ENCODE assay signal across 8 cellular contexts in the genomic region with DNA sequence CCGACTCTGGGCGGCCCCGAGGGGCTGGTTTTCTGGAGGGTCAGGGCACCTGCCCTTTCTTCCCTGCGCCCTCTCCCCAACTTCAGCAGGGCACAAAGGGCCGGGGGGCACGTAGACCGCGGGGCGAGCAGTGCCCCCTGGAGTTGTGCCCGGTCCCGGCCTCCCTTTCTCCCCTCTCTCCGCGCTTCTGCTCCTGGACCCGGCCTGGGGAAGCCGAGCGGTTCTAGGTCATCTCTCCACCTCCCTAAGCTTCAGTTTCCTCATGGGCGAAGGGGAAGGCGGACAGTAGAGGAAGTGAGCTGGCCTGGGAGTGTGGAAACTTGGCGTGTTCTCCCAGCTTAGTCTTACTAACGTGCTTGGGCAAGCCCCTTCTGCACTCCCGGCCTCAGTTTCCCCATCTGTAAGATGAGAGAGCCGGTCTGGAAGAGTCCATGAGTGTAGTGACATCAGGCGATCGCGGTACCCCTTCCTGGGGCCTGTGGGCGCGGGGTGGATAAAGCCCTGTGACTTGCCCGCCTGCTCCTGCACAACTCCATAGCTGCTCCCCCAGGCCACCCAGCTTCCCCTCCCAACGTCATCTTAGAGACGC.
DNase-seq lines count a peak whose midpoint lies in the region; ATAC-seq, FAIRE-seq and TF ChIP-seq lines count a peak whose summit lies in the region.

No MANE protein-coding gene starts in this region.

- TF ChIP-seq EP300 in HepG2 (IDR thresholded peaks at IDR 0.05; ENCODE audit: low read depth in 2 of 2, low read length in 2 of 2) (no peak), HepG2 (CRISPR knock-in tag; IDR thresholded peaks at IDR 0.05; ENCODE audit: borderline replicate concordance) (no peak)

- DNase-seq in activated CD4-positive, alpha-beta T cell treated with anti-CD3 and anti-CD28 coated beads for 36 hours, result no peak
- DNase-seq in activated CD4-positive, alpha-beta T cell treated with anti-CD3 and anti-CD28 coated beads for 48 hours, result no peak
- DNase-seq in HepG2 (ENCODE audit: low spot score) (no peak), tibial artery (peak; percentile 55 to 72), superior temporal gyrus (ENCODE audit: extremely low spot score) (no peak)

- H3K4me1 ChIP-seq in HepG2 (ENCODE audit: insufficient read depth, low read length), result peaks cover 57% of the 10 kb centered on the region
- peaks cover 0 to 12% (median 11%) of the 10 kb centered on the region in 4 donors for H3K4me1 ChIP-seq in tibial artery

- H3K4me1 Mint-ChIP-seq in activated CD4-positive, alpha-beta T cell treated with anti-CD3 and anti-CD28 coated beads for 36 hours, result peaks cover 30% of the 10 kb centered on the region
- peaks cover 46% of the 10 kb centered on the region for H3K4me1 Mint-ChIP-seq in brain

- CTCF ChIA-PET in activated CD4-positive, alpha-beta T cell treated with anti-CD3 and anti-CD28 coated beads for 36 hours (lab: Charles Lee), result interaction anchor here (0.6 to 1.5 kb wide), 5 partner anchors 33 to 369 kb away, joined by 3 to 5 read pairs (median 5); no protein-coding TSS in a partner anchor
- CTCF ChIA-PET in HepG2 (lab: Yijun Ruan, JAX; ENCODE audit: low intra/inter-chr PET ratio, low total read pairs), result no interaction called here

- FAIRE-seq in HepG2 (lab: Jason Lieb, UNC), result no peak

- peak overlapping the region; percentile 55 for H3K27ac Mint-ChIP-seq in activated CD4-positive, alpha-beta T cell treated with anti-CD3 and anti-CD28 coated beads for 36 hours
- H3K27ac Mint-ChIP-seq in brain, result peak overlapping the region in 2 of 5 experiments; percentile 65 to 78

- H3K9ac ChIP-seq in HepG2 (ENCODE audit: insufficient read depth, low read depth, low read length), result no peak overlapping the region

- no peaks in the 10 kb centered on the region for H3K9me3 Mint-ChIP-seq in activated CD4-positive, alpha-beta T cell treated with anti-CD3 and anti-CD28 coated beads for 36 hours (ENCODE audit: low read depth)
- H3K9me3 Mint-ChIP-seq in brain, result peaks cover 0 to 3% (median 0%) of the 10 kb centered on the region in 5 experiments

- H3K27ac ChIP-seq in HepG2 (ENCODE audit: extremely low read length, insufficient read depth, low read length) (no peak overlapping the region), tibial artery (peak overlapping the region; percentile 89 to 94)

- no peak for TF ChIP-seq RAD21 in HepG2 (CRISPR knock-in tag; IDR thresholded peaks at IDR 0.05)

- TF ChIP-seq POLR2A in HepG2 (IDR thresholded peaks at IDR 0.05; ENCODE audit: insufficient read depth in 1 of 2, low read depth in 2 of 2, low read length in 2 of 2), result no peak

- in situ Hi-C loops in HepG2 (cut with HindIII; ENCODE audit: extremely low pct_ligation_motif_present, low pct_unique_long_range_greater_than_20kb), result no loop called here

- H3K4me3 Mint-ChIP-seq in activated CD4-positive, alpha-beta T cell treated with anti-CD3 and anti-CD28 coated beads for 36 hours, result peak overlapping the region; percentile 55
- peak overlapping the region; percentile 23 to 73 (median 51) for H3K4me3 Mint-ChIP-seq in brain

- ATAC-seq in activated CD4-positive, alpha-beta T cell treated with anti-CD3 and anti-CD28 coated beads for 36 hours, result no peak
- ATAC-seq in HepG2 (no peak), HG03039 (IDR thresholded peaks at IDR 0.05; ENCODE audit: unreplicated experiment) (no peak), GM18498 (IDR thresholded peaks at IDR 0.05; ENCODE audit: unreplicated experiment) (no peak)

- TF ChIP-seq CTCF in brain (conservative IDR thresholded peaks at IDR 0.05) (no peak), HepG2 (CRISPR knock-in tag; IDR thresholded peaks at IDR 0.05) (no peak), tibial artery (IDR thresholded peaks at IDR 0.05) (no peak)

- POLR2A ChIA-PET in activated CD4-positive, alpha-beta T cell treated with anti-CD3 and anti-CD28 coated beads for 36 hours (lab: Charles Lee), result no interaction called here
- POLR2A ChIA-PET in HepG2 (lab: Yijun Ruan, JAX), result interaction anchor here (1.0 to 2.8 kb wide), 2 partner anchors 16 to 19 kb away, joined by 3 to 13 read pairs; no protein-coding TSS in a partner anchor

- H3K4me3 ChIP-seq in HepG2 (replicated peaks in 1 of 3; ENCODE audit: insufficient read depth in 1 of 3, low read depth in 2 of 3, low read length in 3 of 3) (no peak overlapping the region), tibial artery (peak overlapping the region; percentile 57 to 77)

- no peaks in the 10 kb centered on the region for H4K20me1 ChIP-seq in HepG2 (ENCODE audit: insufficient read depth, low read length)

- no TSS peak for BruUV-seq in HepG2 (replicated peaks; lab: Mats Ljungman, UMichigan)

- H3K27me3 ChIP-seq in HepG2 (ENCODE audit: control insufficient read depth in 1 of 2, insufficient read depth in 2 of 2, low read length in 2 of 2) (no peaks in the 10 kb centered on the region), tibial artery (no peaks in the 10 kb centered on the region)

- no peak overlapping the region for H3K4me2 ChIP-seq in HepG2 (ENCODE audit: low read depth, low read length)

- no peaks in the 10 kb centered on the region for H3K36me3 Mint-ChIP-seq in activated CD4-positive, alpha-beta T cell treated with anti-CD3 and anti-CD28 coated beads for 36 hours (ENCODE audit: low read depth)
- no peaks in the 10 kb centered on the region for H3K36me3 Mint-ChIP-seq in brain

- whole genome bisulfite sequencing in HepG2 (ENCODE audit: low lambda C conversion rate), result 94% methylated on average over 30 of the region's 30 CpGs

- H3K9me3 ChIP-seq in HepG2 (ENCODE audit: low read length) (no peaks in the 10 kb centered on the region), tibial artery (no peaks in the 10 kb centered on the region)

- H3K36me3 ChIP-seq in HepG2 (replicated peaks in 1 of 2; ENCODE audit: control insufficient read depth in 1 of 2, insufficient read depth in 2 of 2, low read length in 2 of 2), result no peaks in the 10 kb centered on the region
- no peaks in the 10 kb centered on the region for H3K36me3 ChIP-seq in tibial artery

- no peak overlapping the region for H2AFZ ChIP-seq in HepG2 (ENCODE audit: low read length)

- no peaks in the 10 kb centered on the region for H3K79me2 ChIP-seq in HepG2 (ENCODE audit: insufficient read depth, low read length)

- no peaks in the 10 kb centered on the region for H3K27me3 Mint-ChIP-seq in activated CD4-positive, alpha-beta T cell treated with anti-CD3 and anti-CD28 coated beads for 36 hours
- peaks cover 12% of the 10 kb centered on the region for H3K27me3 Mint-ChIP-seq in brain

- intact Hi-C loops in activated CD4-positive, alpha-beta T cell treated with anti-CD3 and anti-CD28 coated beads for 36 hours (cut with DNase I, micrococcal nuclease), result loop anchor here in 1 of 2 experiments (1.0 to 2.0 kb wide), 2 partner anchors 158 to 241 kb away; a partner anchor contains a TSS
- intact Hi-C loops in HepG2 (cut with micrococcal nuclease; ENCODE audit: unreplicated experiment), result loop anchor here (2.0 kb wide), 1 partner anchor 75 kb away; no protein-coding TSS in a partner anchor
- intact Hi-C loops in tibial artery (cut with DNase I; ENCODE audit: low total_unique reads), result loop anchor here (2.0 kb wide), 1 partner anchor 245 kb away; no protein-coding TSS in a partner anchor

TF ChIP-seq in HepG2, 621 proteins besides CTCF, POLR2A, EP300 and RAD21:
- TF ChIP-seq, protein P1, sequence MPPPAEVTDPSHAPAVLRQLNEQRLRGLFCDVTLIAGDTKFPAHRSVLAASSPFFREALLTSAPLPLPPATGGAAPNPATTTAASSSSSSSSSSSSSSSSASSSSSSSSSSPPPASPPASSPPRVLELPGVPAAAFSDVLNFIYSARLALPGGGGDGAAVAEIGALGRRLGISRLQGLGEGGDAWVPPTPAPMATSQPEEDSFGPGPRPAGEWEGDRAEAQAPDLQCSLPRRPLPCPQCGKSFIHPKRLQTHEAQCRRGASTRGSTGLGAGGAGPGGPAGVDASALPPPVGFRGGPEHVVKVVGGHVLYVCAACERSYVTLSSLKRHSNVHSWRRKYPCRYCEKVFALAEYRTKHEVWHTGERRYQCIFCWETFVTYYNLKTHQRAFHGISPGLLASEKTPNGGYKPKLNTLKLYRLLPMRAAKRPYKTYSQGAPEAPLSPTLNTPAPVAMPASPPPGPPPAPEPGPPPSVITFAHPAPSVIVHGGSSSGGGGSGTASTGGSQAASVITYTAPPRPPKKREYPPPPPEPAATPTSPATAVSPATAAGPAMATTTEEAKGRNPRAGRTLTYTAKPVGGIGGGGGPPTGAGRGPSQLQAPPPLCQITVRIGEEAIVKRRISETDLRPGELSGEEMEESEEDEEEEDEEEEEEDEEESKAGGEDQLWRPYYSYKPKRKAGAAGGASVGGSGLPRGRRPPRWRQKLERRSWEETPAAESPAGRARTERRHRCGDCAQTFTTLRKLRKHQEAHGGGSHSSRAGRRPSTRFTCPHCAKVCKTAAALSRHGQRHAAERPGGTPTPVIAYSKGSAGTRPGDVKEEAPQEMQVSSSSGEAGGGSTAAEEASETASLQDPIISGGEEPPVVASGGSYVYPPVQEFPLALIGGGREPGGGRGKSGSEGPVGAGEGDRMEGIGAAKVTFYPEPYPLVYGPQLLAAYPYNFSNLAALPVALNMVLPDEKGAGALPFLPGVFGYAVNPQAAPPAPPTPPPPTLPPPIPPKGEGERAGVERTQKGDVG (CRISPR knock-in tag; IDR thresholded peaks at IDR 0.05; ENCODE audit: borderline replicate concordance), result 0 out of 2 replicates have a peak, but pooled peaks have one; percentile 48
- TF ChIP-seq, protein P2, sequence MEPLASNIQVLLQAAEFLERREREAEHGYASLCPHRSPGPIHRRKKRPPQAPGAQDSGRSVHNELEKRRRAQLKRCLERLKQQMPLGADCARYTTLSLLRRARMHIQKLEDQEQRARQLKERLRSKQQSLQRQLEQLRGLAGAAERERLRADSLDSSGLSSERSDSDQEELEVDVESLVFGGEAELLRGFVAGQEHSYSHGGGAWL (CRISPR knock-in tag; IDR thresholded peaks at IDR 0.05), result peak; percentile 7; the same call in 1 of the 2 replicates
- no peak for TF ChIP-seq KDM4B (CRISPR knock-in tag; IDR thresholded peaks at IDR 0.05)

Comparison
In these comparisons a context has a peak if more than half of its experiments do, and no peak if none do; other contexts are left out.
1. DNase-seq: peak in tibial artery (2 of 2); none in activated CD4-positive, alpha-beta T cell treated with anti-CD3 and anti-CD28 coated beads for 36 hours (single experiment), activated CD4-positive, alpha-beta T cell treated with anti-CD3 and anti-CD28 coated beads for 48 hours (single experiment), HepG2 (single experiment) and superior temporal gyrus (single experiment).
2. H3K4me3 ChIP-seq: peak in tibial artery (2 of 2); none in HepG2 (0 of 3).